Comparison of ENCODE assay signal across 8 cellular contexts in the genomic region with DNA sequence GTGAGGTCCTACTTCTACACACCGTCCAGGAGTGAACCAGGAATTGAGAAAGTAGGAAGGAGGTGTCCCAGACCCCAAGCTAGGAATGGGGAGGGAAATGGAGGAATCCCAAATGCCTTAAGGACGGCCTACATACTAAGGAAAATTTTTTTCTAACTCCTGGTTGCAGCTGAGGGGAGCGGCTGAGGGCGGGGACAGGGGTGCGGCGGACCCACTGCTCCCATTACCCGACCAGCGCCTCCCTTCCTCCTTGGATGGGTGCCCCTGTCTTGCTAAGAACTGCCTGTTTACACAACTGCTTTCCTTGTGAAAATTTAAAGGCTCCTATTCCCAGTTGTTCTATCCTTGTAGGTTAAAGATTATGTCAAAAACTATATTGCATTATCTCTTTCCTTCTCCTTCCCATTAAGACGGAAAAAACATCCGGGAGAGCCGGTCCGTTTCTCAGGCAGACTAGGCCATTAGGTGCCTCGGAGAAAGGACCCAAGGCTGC. TPM values are rescaled to one million over a fixed set of nuclear protein-coding genes. Genes with fewer than 3 reads are reported as not detected.
DNase-seq lines count a peak whose midpoint lies in the region; ATAC-seq and TF ChIP-seq lines count a peak whose summit lies in the region.

No MANE protein-coding gene starts in this region.

- TF ChIP-seq CTCF in HL-60 (IDR thresholded peaks at IDR 0.05; ENCODE audit: insufficient read depth, low read length) (no peak), epithelial cell of proximal tubule (conservative IDR thresholded peaks at IDR 0.05; ENCODE audit: low read depth, low read length) (no peak), vagina (IDR thresholded peaks at IDR 0.05) (no peak)

- H3K9ac ChIP-seq in mucosa of stomach (ENCODE audit: low read length), result peak overlapping the region; percentile 94

- H3K27ac ChIP-seq in HL-60 (replicated peaks) (peak overlapping the region; percentile 87), vagina (peak overlapping the region; percentile 100)

- no peaks in the 10 kb centered on the region for H3K9me3 ChIP-seq in mucosa of stomach (ENCODE audit: control insufficient read depth, low read length)
- H3K9me3 ChIP-seq in vagina, result no peaks in the 10 kb centered on the region

- H3K36me3 ChIP-seq in mucosa of stomach (ENCODE audit: control insufficient read depth, insufficient read depth, low read length) (no peaks in the 10 kb centered on the region), vagina (peaks cover 0 to 4% of the 10 kb centered on the region in 2 donors)

- TF ChIP-seq POLR2A in vagina (IDR thresholded peaks at IDR 0.05), result peak in 1 of 2 donors; percentile 65

- DNase-seq in DMS79 treated with DMSO at 0.1 percent for 48 hours (lab: John Stamatoyannopoulos, UW) (peak; percentile 92), DMS79 (lab: John Stamatoyannopoulos, UW) (no peak), HL-60 (ENCODE audit: low read depth in 1 of 2, low spot score in 1 of 2) (peak in 1 of 2 experiments; percentile 77), UCSD-AML1 (lab: John Stamatoyannopoulos, UW; ENCODE audit: unreplicated experiment) (peak; percentile 77), epithelial cell of proximal tubule (ENCODE audit: low read depth) (no peak), vagina (ENCODE audit: extremely low spot score in 2 of 2) (peak in 1 of 2 donors; percentile 98)

- no peak for ATAC-seq in HG03280 (IDR thresholded peaks at IDR 0.05; ENCODE audit: unreplicated experiment)

- H3K4me3 ChIP-seq in HL-60 (replicated peaks; ENCODE audit: insufficient read depth, low read length) (peak overlapping the region; percentile 71), epithelial cell of proximal tubule (ENCODE audit: low read depth, low read length) (peak overlapping the region; percentile 54), mucosa of stomach (ENCODE audit: low read length) (peak overlapping the region; percentile 64), vagina (peak overlapping the region; percentile 54 to 77)

- intact Hi-C loops in vagina (cut with DNase I), result no loop called here

- H3K27me3 ChIP-seq in HL-60 (ENCODE audit: insufficient read depth, poor library complexity, severe bottlenecking) (no peaks in the 10 kb centered on the region), mucosa of stomach (ENCODE audit: control insufficient read depth, insufficient read depth, low read length) (no peaks in the 10 kb centered on the region), vagina (no peaks in the 10 kb centered on the region)

- peaks cover 47% of the 10 kb centered on the region for H3K4me1 ChIP-seq in mucosa of stomach (ENCODE audit: control insufficient read depth, insufficient read depth, low read length)
- peaks cover 57% of the 10 kb centered on the region for H3K4me1 ChIP-seq in vagina

RNA-seq across cellular contexts. Expression of a gene that starts 0.7 kb away (rescaled TPM):
- total RNA-seq in epithelial cell of proximal tubule (58.4 and 136 TPM in 2 replicates), vagina (466 TPM)

RNA-seq across cellular contexts. Expression of a gene that starts 11.5 kb away (rescaled TPM):
- total RNA-seq in epithelial cell of proximal tubule, result 116 and 139 TPM in 2 replicates
- total RNA-seq in vagina, result 345 TPM

RNA-seq across cellular contexts. Expression of a gene that starts 11.8 kb away (rescaled TPM):
- 0.29 and 0.35 TPM in 2 replicates for total RNA-seq in epithelial cell of proximal tubule
- 0.98 TPM for total RNA-seq in vagina

RNA-seq across cellular contexts. Expression of a gene that starts 20.1 kb away (rescaled TPM):
- 112 and 157 TPM in 2 replicates for total RNA-seq in epithelial cell of proximal tubule
- 51.6 TPM for total RNA-seq in vagina

RNA-seq across cellular contexts. Expression of a gene that starts 31.3 kb away (rescaled TPM):
- 113 and 166 TPM in 2 replicates for total RNA-seq in epithelial cell of proximal tubule
- total RNA-seq in vagina, result 39.8 TPM

Comparison
In these comparisons a context has a peak if more than half of its experiments do, and no peak if none do; other contexts are left out.
1. DNase-seq: peak in DMS79 treated with DMSO at 0.1 percent for 48 hours (single experiment) and UCSD-AML1 (single experiment); none in DMS79 (single experiment) and epithelial cell of proximal tubule (single experiment).
2. Peak in every context shown above with its lines, with median percentiles within 50 percentile points of each other: H3K4me3 ChIP-seq.